ENCODE assay signal across 29 cellular contexts in genomic region chr19:31991984-31992655, GRCh38.
"Had no signal": no experiment of that assay in that cellular context is flagged by ENCODE, and none has a peak within 500 bp of the region (broad histone marks: within the 10 kb centered on the region; RNA-seq: fewer than 3 reads in every experiment).

No MANE protein-coding gene starts in this region.

- H3K36me3 ChIP-seq: adrenal gland, MG63, Peyer's patch, SJSA1 had no signal

- H3K4me3 Mint-ChIP-seq: activated CD4-positive, alpha-beta T cell treated with anti-CD3 and anti-CD28 coated beads, Interleukin-2, amount 10 ng/mL, durations not matched to agents 24 days and 14 days; activated CD8-positive, alpha-beta T cell treated with anti-CD3 and anti-CD28 coated beads for 36 hours; activated naive CD4-positive, alpha-beta T cell treated with anti-CD3 and anti-CD28 coated beads for 36 hours; activated T-cell treated with anti-CD3 and anti-CD28 coated beads, Interleukin-2, amount 50 U/mL, for 4 hours; activated T-helper 1 cell treated with anti-CD3 and anti-CD28 coated beads, Interleukin-12 subunit alpha, Interleukin-12 subunit beta, Interleukin-2, Interleukin-4 antibody, amounts not matched to agents 30 ng/mL and 10 ng/mL and 1 ng/mL, durations not matched to agents 14 hours and 24 hours and 36 hours; T-helper 1 cell treated with Interleukin-12 subunit alpha and Interleukin-12 subunit beta and Interleukin-4 antibody, amounts not matched to agents 30 μg/mL and 1 μg/mL, for 36 hours; T-helper 2 cell treated with Interferon-gamma antibody and Interleukin-4, amounts not matched to agents 5 μg/mL and 100 μg/mL, for 36 hours had no signal

- H3K4me1 Mint-ChIP-seq: activated CD4-positive, alpha-beta T cell treated with anti-CD3 and anti-CD28 coated beads, Interleukin-2, amount 10 ng/mL, durations not matched to agents 24 days and 14 days had no signal

- H3K27ac Mint-ChIP-seq: activated CD4-positive, alpha-beta T cell treated with anti-CD3 and anti-CD28 coated beads, Interleukin-2, amount 10 ng/mL, durations not matched to agents 24 days and 14 days; activated CD8-positive, alpha-beta T cell treated with anti-CD3 and anti-CD28 coated beads for 36 hours; activated naive CD4-positive, alpha-beta T cell treated with anti-CD3 and anti-CD28 coated beads for 36 hours; activated T-helper 1 cell treated with anti-CD3 and anti-CD28 coated beads, Interleukin-12 subunit alpha, Interleukin-12 subunit beta, Interleukin-2, Interleukin-4 antibody, amounts not matched to agents 30 ng/mL and 10 ng/mL and 1 ng/mL, durations not matched to agents 14 hours and 24 hours and 36 hours; T-helper 1 cell treated with Interleukin-12 subunit alpha and Interleukin-12 subunit beta and Interleukin-4 antibody, amounts not matched to agents 30 μg/mL and 1 μg/mL, for 36 hours; T-helper 2 cell treated with Interferon-gamma antibody and Interleukin-4, amounts not matched to agents 5 μg/mL and 100 μg/mL, for 36 hours had no signal

- H3K4me3 ChIP-seq: adrenal gland, body of pancreas, MG63, Peyer's patch, SJSA1 had no signal

- H3K27me3 Mint-ChIP-seq: activated CD4-positive, alpha-beta T cell treated with anti-CD3 and anti-CD28 coated beads, Interleukin-2, amount 10 ng/mL, durations not matched to agents 24 days and 14 days had no signal

- H3K27ac ChIP-seq: adrenal gland, body of pancreas, Peyer's patch, SJSA1 had no signal

- H3K27me3 ChIP-seq: adrenal gland, body of pancreas, MG63, Peyer's patch, SJSA1 had no signal

- H3K9me3 ChIP-seq: adrenal gland, body of pancreas, MG63, Peyer's patch, SJSA1, SK-N-SH had no signal

- H3K9me3 Mint-ChIP-seq: activated CD4-positive, alpha-beta T cell treated with anti-CD3 and anti-CD28 coated beads, Interleukin-2, amount 10 ng/mL, durations not matched to agents 24 days and 14 days had no signal

- H3K4me1 ChIP-seq: adrenal gland, body of pancreas, Peyer's patch, SJSA1 had no signal

- ATAC-seq: activated CD8-positive, alpha-beta T cell treated with anti-CD3 and anti-CD28 coated beads for 36 hours; activated naive CD4-positive, alpha-beta T cell treated with anti-CD3 and anti-CD28 coated beads, Interleukin-2, amount 50 U/mL, for 72 hours; activated T-cell treated with anti-CD3 and anti-CD28 coated beads, Interleukin-2, amount 50 U/mL, for 4 hours; body of pancreas; PC-3 had no signal

- DNase-seq: activated CD4-positive, alpha-beta T cell treated with anti-CD3 and anti-CD28 coated beads, Interleukin-2, amount 10 ng/mL, durations not matched to agents 24 days and 14 days; activated CD4-positive, alpha-beta T cell treated with anti-CD3 and anti-CD28 coated beads, Interleukin-2, amount 50 U/mL, for 4 hours; activated CD8-positive, alpha-beta memory T cell treated with anti-CD3 and anti-CD28 coated beads, Interleukin-2, amount 50 U/mL, for 4 hours; activated CD8-positive, alpha-beta T cell treated with anti-CD3 and anti-CD28 coated beads for 36 hours; activated gamma-delta T cell treated with Interleukin-2 at 50 U/mL for 16 hours; activated naive CD4-positive, alpha-beta T cell treated with anti-CD3 and anti-CD28 coated beads for 36 hours; activated T-cell treated with anti-CD3 and anti-CD28 coated beads for 4 hours; activated T-cell treated with anti-CD3 and anti-CD28 coated beads, Interleukin-2, amount 50 U/mL, for 4 hours; adrenal gland; body of pancreas; caudate nucleus; Kasumi-1; MG63; NCI-H1092; NCI-H1436 treated with DMSO at 0.1 percent for 48 hours; NCI-H1694 treated with DMSO at 0.1 percent for 48 hours; NCI-H2029; NCI-H345; NCI-H524 treated with DMSO at 0.1 percent for 48 hours; PC-3; Peyer's patch; RPMI8226; SHP77 treated with DMSO at 0.1 percent for 48 hours; SK-N-SH had no signal
